In the genomic region with DNA sequence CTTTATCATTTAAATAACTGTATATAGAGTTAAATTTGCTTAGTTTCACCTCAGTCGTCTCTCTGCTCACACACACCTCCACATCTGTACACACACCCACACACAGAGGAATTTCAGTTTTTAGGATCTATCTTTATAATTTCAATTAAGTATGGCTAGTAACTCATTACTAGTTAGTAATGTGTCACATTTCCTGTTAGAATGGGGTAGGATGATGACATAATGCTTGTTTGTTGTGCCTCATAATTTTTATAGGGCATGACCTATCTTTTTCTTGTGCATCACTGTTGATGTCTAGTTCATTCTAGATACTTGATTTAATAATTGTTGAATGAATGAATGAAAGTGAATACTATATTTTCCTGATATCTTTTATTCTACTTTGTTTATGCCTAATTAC, we compare ENCODE assay signal across 26 cellular contexts.
A peak's percentile ranks its signal among the peaks of the same experiment; 100 is the strongest.
DNase-seq lines count a peak whose midpoint lies in the region; ATAC-seq, FAIRE-seq and TF ChIP-seq lines count a peak whose summit lies in the region.
"Had no signal": no experiment of that assay in that cellular context is flagged by ENCODE, and none has a peak within 500 bp of the region (broad histone marks: within the 10 kb centered on the region; RNA-seq: fewer than 3 reads in every experiment).

No MANE protein-coding gene starts in this region.

- H3K27ac ChIP-seq in CD4-positive, alpha-beta T cell (ENCODE audit: low read depth, low read length), result no peak overlapping the region
- no peak overlapping the region for H3K27ac ChIP-seq in CD8-positive, alpha-beta memory T cell (ENCODE audit: low read depth, low read length)
- H3K27ac ChIP-seq: esophagus muscularis mucosa, neutrophil, psoas muscle, skin epidermis, tibial artery had no signal

- FAIRE-seq in GM12892 (lab: Jason Lieb, UNC), result peak; percentile 30
- FAIRE-seq: HTR-8/SVneo, kidney had no signal

- TF ChIP-seq POLR2A in GM12892 (IDR thresholded peaks at IDR 0.05; ENCODE audit: low read depth, low read length), result no peak

- H3K27me3 ChIP-seq in CD4-positive, alpha-beta T cell (ENCODE audit: control insufficient read depth, insufficient read depth, low read length), result no peaks in the 10 kb centered on the region
- H3K27me3 ChIP-seq in CD8-positive, alpha-beta memory T cell (ENCODE audit: insufficient read depth, low read length, poor library complexity, severe bottlenecking), result no peaks in the 10 kb centered on the region
- H3K27me3 ChIP-seq: esophagus muscularis mucosa, neutrophil, tibial artery had no signal

- H3K9me3 Mint-ChIP-seq in CD4-positive, alpha-beta T cell, result no peaks in the 10 kb centered on the region
- no peaks in the 10 kb centered on the region for H3K9me3 Mint-ChIP-seq in CD8-positive, alpha-beta memory T cell
- no peaks in the 10 kb centered on the region for H3K9me3 Mint-ChIP-seq in CD14-positive monocyte
- H3K9me3 Mint-ChIP-seq: activated B cell treated with CpG ODN at 0.5 μM for 24 hours; activated naive CD8-positive, alpha-beta T cell treated with anti-CD3 and anti-CD28 coated beads, Interleukin-2, amount 10 ng/mL, durations not matched to agents 7 days and 5 days; stimulated activated naive B cell treated with anti-CD40 and anti-IgM and Interleukin-4, amounts not matched to agents 10 μg/mL and 1 μg/mL and 100 μg/mL, for 72 hours had no signal

- CTCF ChIA-PET in CD4-positive, alpha-beta T cell (lab: Charles Lee), result no interaction called here
- CTCF ChIA-PET in CD8-positive, alpha-beta memory T cell (lab: Charles Lee), result no interaction called here

- H3K27ac Mint-ChIP-seq in CD4-positive, alpha-beta T cell, result peak overlapping the region; percentile 19
- peak overlapping the region in 2 of 8 donors; percentile 13 to 64 for H3K27ac Mint-ChIP-seq in CD8-positive, alpha-beta memory T cell
- peak overlapping the region in 1 of 7 donors; percentile 76 for H3K27ac Mint-ChIP-seq in CD14-positive monocyte
- H3K27ac Mint-ChIP-seq: activated B cell treated with CpG ODN at 0.5 μM for 24 hours; activated naive CD8-positive, alpha-beta T cell treated with anti-CD3 and anti-CD28 coated beads, Interleukin-2, amount 10 ng/mL, durations not matched to agents 7 days and 5 days; stimulated activated naive B cell treated with anti-CD40 and anti-IgM and Interleukin-4, amounts not matched to agents 10 μg/mL and 1 μg/mL and 100 μg/mL, for 72 hours had no signal

- H3K36me3 Mint-ChIP-seq in CD4-positive, alpha-beta T cell (ENCODE audit: low read depth), result peaks cover 47% of the 10 kb centered on the region
- peaks cover 0 to 46% (median 12%) of the 10 kb centered on the region in 3 donors for H3K36me3 Mint-ChIP-seq in CD8-positive, alpha-beta memory T cell
- peaks cover 45 to 47% of the 10 kb centered on the region in 2 donors for H3K36me3 Mint-ChIP-seq in CD14-positive monocyte

- no peaks in the 10 kb centered on the region for H3K36me3 ChIP-seq in CD8-positive, alpha-beta memory T cell (ENCODE audit: insufficient read depth, low read length)
- H3K36me3 ChIP-seq: tibial artery had no signal

- intact Hi-C loops in CD4-positive, alpha-beta T cell (cut with DNase I, micrococcal nuclease), result no loop called here
- intact Hi-C loops in CD14-positive monocyte (cut with micrococcal nuclease), result no loop called here

- H3K4me1 Mint-ChIP-seq in CD4-positive, alpha-beta T cell (ENCODE audit: low read depth), result peaks cover 4% of the 10 kb centered on the region
- H3K4me1 Mint-ChIP-seq in CD8-positive, alpha-beta memory T cell, result peaks cover 2 to 5% (median 3%) of the 10 kb centered on the region in 3 donors
- no peaks in the 10 kb centered on the region for H3K4me1 Mint-ChIP-seq in CD14-positive monocyte
- H3K4me1 Mint-ChIP-seq: activated B cell treated with CpG ODN at 0.5 μM for 24 hours; stimulated activated naive B cell treated with anti-CD40 and anti-IgM and Interleukin-4, amounts not matched to agents 10 μg/mL and 1 μg/mL and 100 μg/mL, for 72 hours had no signal

- no peak for DNase-seq in CD4-positive, alpha-beta T cell
- DNase-seq in GM12892 (ENCODE audit: insufficient read length) (no peak), epithelial cell of esophagus (ENCODE audit: low read depth) (peak; percentile 40), COLO829 (ENCODE audit: low spot score) (no peak), CD14-positive monocyte (ENCODE audit: low spot score) (no peak)
- DNase-seq in CD8-positive, alpha-beta memory T cell, result no peak
- DNase-seq: activated B cell treated with CpG ODN at 0.5 μM for 24 hours; activated naive CD8-positive, alpha-beta T cell treated with anti-CD3 and anti-CD28 coated beads, Interleukin-2, amount 10 ng/mL, durations not matched to agents 7 days and 5 days; activated T-cell treated with anti-CD3 and anti-CD28 coated beads, Interleukin-2, amount 50 U/mL, for 48 hours; Caco-2; cerebellar nuclear complex; kidney; NCI-H1694; NCI-H2171; NCI-H526 treated with DMSO at 0.1 percent for 48 hours; psoas muscle; stimulated activated CD4-positive, alpha-beta T cell treated with anti-CD3 and anti-CD28 coated beads, Interleukin-2, amount 100 ng/mL, for 24 hours; stimulated activated naive B cell treated with anti-CD40 and anti-IgM and Interleukin-4, amounts not matched to agents 10 μg/mL and 1 μg/mL and 100 μg/mL, for 72 hours; T-helper 9 cell; tibial artery had no signal

- POLR2A ChIA-PET in CD4-positive, alpha-beta T cell (lab: Charles Lee), result no interaction called here
- POLR2A ChIA-PET in CD8-positive, alpha-beta memory T cell (lab: Charles Lee), result no interaction called here

- H3K27me3 Mint-ChIP-seq in CD4-positive, alpha-beta T cell, result no peaks in the 10 kb centered on the region
- no peaks in the 10 kb centered on the region for H3K27me3 Mint-ChIP-seq in CD8-positive, alpha-beta memory T cell
- H3K27me3 Mint-ChIP-seq in CD14-positive monocyte (ENCODE audit: low read depth in 3 of 3), result peaks cover 0 to 1% (median 0%) of the 10 kb centered on the region in 3 donors
- H3K27me3 Mint-ChIP-seq: activated B cell treated with CpG ODN at 0.5 μM for 24 hours; activated naive CD8-positive, alpha-beta T cell treated with anti-CD3 and anti-CD28 coated beads, Interleukin-2, amount 10 ng/mL, durations not matched to agents 7 days and 5 days; stimulated activated naive B cell treated with anti-CD40 and anti-IgM and Interleukin-4, amounts not matched to agents 10 μg/mL and 1 μg/mL and 100 μg/mL, for 72 hours had no signal

- no peaks in the 10 kb centered on the region for H3K4me1 ChIP-seq in CD8-positive, alpha-beta memory T cell (ENCODE audit: insufficient read depth, low read length)
- H3K4me1 ChIP-seq: Caco-2, esophagus muscularis mucosa, psoas muscle, tibial artery had no signal

- ATAC-seq in CD4-positive, alpha-beta T cell (ENCODE audit: poor library complexity), result peak; percentile 55
- peak; percentile 54 for ATAC-seq in HG03457 (IDR thresholded peaks at IDR 0.05; ENCODE audit: unreplicated experiment)
- ATAC-seq: HCT116; psoas muscle; stimulated activated naive B cell treated with anti-CD40 and anti-IgM and Interleukin-4, amounts not matched to agents 10 μg/mL and 1 μg/mL and 100 μg/mL, for 72 hours had no signal

- TF ChIP-seq CTCF in CD4-positive, alpha-beta T cell (IDR thresholded peaks at IDR 0.05), result no peak
- TF ChIP-seq CTCF in epithelial cell of esophagus (IDR thresholded peaks at IDR 0.05; ENCODE audit: insufficient read depth, low read depth, low read length, missing control alignments) (no peak), CD14-positive monocyte (IDR thresholded peaks at IDR 0.05) (no peak)

- H3K4me3 ChIP-seq in epithelial cell of esophagus (ENCODE audit: low read length), result no peak overlapping the region
- no peak overlapping the region for H3K4me3 ChIP-seq in CD8-positive, alpha-beta memory T cell (ENCODE audit: low read length)
- H3K4me3 ChIP-seq: esophagus muscularis mucosa, psoas muscle, skin epidermis, tibial artery had no signal

- H3K9me3 ChIP-seq in CD4-positive, alpha-beta T cell (ENCODE audit: control insufficient read depth, low read length), result no peaks in the 10 kb centered on the region
- no peaks in the 10 kb centered on the region for H3K9me3 ChIP-seq in CD8-positive, alpha-beta memory T cell (ENCODE audit: low read length)
- H3K9me3 ChIP-seq: Caco-2, esophagus muscularis mucosa, neutrophil, psoas muscle, tibial artery had no signal

- no peak overlapping the region for H3K4me3 Mint-ChIP-seq in CD4-positive, alpha-beta T cell
- H3K4me3 Mint-ChIP-seq in CD8-positive, alpha-beta memory T cell, result no peak overlapping the region
- no peak overlapping the region for H3K4me3 Mint-ChIP-seq in CD14-positive monocyte
- H3K4me3 Mint-ChIP-seq: activated B cell treated with CpG ODN at 0.5 μM for 24 hours; activated naive CD8-positive, alpha-beta T cell treated with anti-CD3 and anti-CD28 coated beads, Interleukin-2, amount 10 ng/mL, durations not matched to agents 7 days and 5 days; stimulated activated naive B cell treated with anti-CD40 and anti-IgM and Interleukin-4, amounts not matched to agents 10 μg/mL and 1 μg/mL and 100 μg/mL, for 72 hours had no signal
